In the genomic region with DNA sequence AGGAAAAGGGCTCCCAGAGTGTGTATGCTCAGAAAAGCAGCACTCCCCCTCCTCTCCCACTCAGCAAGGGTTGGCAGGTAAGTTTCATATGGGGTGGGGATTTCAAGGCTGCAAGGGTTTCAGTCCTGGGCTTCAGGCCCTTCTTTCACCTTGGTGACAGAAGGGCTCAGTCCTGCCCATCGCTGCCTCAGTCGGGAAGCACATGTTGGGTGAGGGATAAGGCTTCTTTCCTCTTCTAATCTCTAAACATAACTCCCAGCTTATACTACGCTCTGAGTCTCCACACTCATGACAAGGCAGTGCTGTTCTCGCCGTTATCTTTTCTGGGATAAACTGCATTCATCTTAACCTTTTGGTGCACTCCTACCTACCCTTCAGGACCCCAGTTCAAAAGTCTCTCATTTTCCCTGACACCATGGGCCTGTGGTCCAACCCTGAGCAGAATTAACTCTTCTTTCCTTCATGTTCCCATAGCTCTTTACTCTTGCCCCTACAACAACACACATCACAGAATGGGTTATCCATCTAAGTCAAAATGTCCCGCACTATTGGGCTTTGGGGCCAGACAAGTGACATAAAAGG, we compare ENCODE assay signal across 1 cellular context.
TF ChIP-seq lines count a peak whose summit lies in the region.

No MANE protein-coding gene starts in this region.

TF ChIP-seq in SK-N-SH, 30 proteins besides CTCF, POLR2A, EP300 and RAD21:
- TF ChIP-seq NFIC (IDR thresholded peaks at IDR 0.05; ENCODE audit: borderline replicate concordance) (no peak), GABPA (IDR thresholded peaks at IDR 0.05; ENCODE audit: low read depth) (no peak), SIN3A (IDR thresholded peaks at IDR 0.05; ENCODE audit: borderline replicate concordance, low read depth, low read length) (no peak), SMC3 (IDR thresholded peaks at IDR 0.05; ENCODE audit: low read depth, low read length) (no peak), FOXM1 (IDR thresholded peaks at IDR 0.05; ENCODE audit: low read depth) (no peak), GATA2 (CRISPR knock-in tag; IDR thresholded peaks at IDR 0.05) (no peak), CHD2 (IDR thresholded peaks at IDR 0.05; ENCODE audit: low read length, partially characterized antibody) (no peak), POLR2AphosphoS5 (IDR thresholded peaks at IDR 0.05; ENCODE audit: low read depth, low read length) (no peak), RXRA (IDR thresholded peaks at IDR 0.05; ENCODE audit: borderline replicate concordance, low read depth) (no peak), ELF1 (IDR thresholded peaks at IDR 0.05) (no peak), EZH2phosphoT487 (IDR thresholded peaks at IDR 0.05; ENCODE audit: borderline replicate concordance, low read depth) (no peak), TCF12 (IDR thresholded peaks at IDR 0.05) (no peak), NRF1 (IDR thresholded peaks at IDR 0.05; ENCODE audit: low read depth, low read length) (no peak), YY1 (IDR thresholded peaks at IDR 0.05; ENCODE audit: low read depth) (no peak), MEF2A (IDR thresholded peaks at IDR 0.05; ENCODE audit: borderline replicate concordance, low read depth) (no peak)
- TF ChIP-seq, protein P1, sequence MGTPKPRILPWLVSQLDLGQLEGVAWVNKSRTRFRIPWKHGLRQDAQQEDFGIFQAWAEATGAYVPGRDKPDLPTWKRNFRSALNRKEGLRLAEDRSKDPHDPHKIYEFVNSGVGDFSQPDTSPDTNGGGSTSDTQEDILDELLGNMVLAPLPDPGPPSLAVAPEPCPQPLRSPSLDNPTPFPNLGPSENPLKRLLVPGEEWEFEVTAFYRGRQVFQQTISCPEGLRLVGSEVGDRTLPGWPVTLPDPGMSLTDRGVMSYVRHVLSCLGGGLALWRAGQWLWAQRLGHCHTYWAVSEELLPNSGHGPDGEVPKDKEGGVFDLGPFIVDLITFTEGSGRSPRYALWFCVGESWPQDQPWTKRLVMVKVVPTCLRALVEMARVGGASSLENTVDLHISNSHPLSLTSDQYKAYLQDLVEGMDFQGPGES (IDR thresholded peaks at IDR 0.05; ENCODE audit: low read depth, low read length) = no peak
- TF ChIP-seq, protein P2, sequence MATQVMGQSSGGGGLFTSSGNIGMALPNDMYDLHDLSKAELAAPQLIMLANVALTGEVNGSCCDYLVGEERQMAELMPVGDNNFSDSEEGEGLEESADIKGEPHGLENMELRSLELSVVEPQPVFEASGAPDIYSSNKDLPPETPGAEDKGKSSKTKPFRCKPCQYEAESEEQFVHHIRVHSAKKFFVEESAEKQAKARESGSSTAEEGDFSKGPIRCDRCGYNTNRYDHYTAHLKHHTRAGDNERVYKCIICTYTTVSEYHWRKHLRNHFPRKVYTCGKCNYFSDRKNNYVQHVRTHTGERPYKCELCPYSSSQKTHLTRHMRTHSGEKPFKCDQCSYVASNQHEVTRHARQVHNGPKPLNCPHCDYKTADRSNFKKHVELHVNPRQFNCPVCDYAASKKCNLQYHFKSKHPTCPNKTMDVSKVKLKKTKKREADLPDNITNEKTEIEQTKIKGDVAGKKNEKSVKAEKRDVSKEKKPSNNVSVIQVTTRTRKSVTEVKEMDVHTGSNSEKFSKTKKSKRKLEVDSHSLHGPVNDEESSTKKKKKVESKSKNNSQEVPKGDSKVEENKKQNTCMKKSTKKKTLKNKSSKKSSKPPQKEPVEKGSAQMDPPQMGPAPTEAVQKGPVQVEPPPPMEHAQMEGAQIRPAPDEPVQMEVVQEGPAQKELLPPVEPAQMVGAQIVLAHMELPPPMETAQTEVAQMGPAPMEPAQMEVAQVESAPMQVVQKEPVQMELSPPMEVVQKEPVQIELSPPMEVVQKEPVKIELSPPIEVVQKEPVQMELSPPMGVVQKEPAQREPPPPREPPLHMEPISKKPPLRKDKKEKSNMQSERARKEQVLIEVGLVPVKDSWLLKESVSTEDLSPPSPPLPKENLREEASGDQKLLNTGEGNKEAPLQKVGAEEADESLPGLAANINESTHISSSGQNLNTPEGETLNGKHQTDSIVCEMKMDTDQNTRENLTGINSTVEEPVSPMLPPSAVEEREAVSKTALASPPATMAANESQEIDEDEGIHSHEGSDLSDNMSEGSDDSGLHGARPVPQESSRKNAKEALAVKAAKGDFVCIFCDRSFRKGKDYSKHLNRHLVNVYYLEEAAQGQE (IDR thresholded peaks at IDR 0.05; ENCODE audit: low read depth, low read length) = no peak
- TF ChIP-seq, protein P3, sequence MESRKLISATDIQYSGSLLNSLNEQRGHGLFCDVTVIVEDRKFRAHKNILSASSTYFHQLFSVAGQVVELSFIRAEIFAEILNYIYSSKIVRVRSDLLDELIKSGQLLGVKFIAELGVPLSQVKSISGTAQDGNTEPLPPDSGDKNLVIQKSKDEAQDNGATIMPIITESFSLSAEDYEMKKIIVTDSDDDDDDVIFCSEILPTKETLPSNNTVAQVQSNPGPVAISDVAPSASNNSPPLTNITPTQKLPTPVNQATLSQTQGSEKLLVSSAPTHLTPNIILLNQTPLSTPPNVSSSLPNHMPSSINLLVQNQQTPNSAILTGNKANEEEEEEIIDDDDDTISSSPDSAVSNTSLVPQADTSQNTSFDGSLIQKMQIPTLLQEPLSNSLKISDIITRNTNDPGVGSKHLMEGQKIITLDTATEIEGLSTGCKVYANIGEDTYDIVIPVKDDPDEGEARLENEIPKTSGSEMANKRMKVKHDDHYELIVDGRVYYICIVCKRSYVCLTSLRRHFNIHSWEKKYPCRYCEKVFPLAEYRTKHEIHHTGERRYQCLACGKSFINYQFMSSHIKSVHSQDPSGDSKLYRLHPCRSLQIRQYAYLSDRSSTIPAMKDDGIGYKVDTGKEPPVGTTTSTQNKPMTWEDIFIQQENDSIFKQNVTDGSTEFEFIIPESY (IDR thresholded peaks at IDR 0.05; ENCODE audit: borderline replicate concordance, low read depth) = no peak
- TF ChIP-seq, protein P4, sequence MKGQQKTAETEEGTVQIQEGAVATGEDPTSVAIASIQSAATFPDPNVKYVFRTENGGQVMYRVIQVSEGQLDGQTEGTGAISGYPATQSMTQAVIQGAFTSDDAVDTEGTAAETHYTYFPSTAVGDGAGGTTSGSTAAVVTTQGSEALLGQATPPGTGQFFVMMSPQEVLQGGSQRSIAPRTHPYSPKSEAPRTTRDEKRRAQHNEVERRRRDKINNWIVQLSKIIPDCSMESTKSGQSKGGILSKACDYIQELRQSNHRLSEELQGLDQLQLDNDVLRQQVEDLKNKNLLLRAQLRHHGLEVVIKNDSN (IDR thresholded peaks at IDR 0.05; ENCODE audit: borderline replicate concordance, low read depth) = no peak
- TF ChIP-seq, protein P5, sequence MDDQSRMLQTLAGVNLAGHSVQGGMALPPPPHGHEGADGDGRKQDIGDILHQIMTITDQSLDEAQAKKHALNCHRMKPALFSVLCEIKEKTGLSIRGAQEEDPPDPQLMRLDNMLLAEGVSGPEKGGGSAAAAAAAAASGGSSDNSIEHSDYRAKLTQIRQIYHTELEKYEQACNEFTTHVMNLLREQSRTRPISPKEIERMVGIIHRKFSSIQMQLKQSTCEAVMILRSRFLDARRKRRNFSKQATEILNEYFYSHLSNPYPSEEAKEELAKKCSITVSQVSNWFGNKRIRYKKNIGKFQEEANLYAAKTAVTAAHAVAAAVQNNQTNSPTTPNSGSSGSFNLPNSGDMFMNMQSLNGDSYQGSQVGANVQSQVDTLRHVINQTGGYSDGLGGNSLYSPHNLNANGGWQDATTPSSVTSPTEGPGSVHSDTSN (IDR thresholded peaks at IDR 0.05) = no peak
TF ChIP-seq in SK-N-SH: peak in this region for 0.
